ENCODE assay signal across 8 cellular contexts in the genomic region with DNA sequence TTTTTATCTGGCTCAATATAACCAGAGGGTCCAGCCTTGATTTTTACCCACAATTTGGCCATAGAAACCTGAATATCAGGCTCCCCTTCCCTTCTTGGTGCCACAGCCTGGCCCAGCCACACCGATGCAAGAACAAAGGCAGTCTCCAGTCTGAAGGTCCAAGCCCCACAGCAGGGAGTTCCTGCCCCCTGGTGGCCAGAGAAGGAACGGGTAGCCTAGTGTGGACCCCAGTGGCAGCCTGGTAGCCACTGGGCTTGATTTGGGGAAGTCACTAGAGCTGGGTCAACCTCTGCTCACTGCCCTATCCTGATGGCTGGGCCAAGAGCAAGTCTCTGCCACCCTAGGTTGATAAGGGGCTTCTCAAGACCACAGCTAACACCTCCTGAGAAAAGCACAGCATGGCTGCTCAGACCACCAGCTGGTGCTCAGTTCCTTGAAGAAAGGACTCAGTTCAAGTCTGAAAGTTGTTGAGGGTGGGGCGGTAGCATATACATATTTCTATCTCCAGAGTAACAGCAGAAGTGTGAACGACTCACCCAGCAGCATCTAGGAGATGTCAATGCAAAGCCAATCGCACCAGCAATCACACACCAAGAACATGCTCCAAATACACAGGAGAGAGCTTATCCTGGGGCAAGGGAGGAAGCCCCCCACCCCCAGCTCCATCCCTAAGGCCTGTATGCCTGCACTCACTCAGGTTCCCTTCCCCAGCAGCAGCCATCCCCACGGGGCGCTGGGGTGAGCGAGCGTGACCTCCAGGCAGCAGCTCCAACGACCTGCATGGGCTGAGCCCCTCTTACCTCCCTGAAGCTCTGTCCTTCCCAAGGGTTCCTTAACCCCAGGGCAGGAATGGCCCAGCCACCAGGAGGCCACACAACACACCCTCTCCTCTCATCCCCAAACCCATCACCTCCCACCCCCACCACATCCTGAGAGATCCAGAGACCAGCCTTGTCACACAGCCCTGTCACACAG. TPM values are rescaled to one million over a fixed set of nuclear protein-coding genes. Genes with fewer than 3 reads are reported as not detected.
DNase-seq lines count a peak whose midpoint lies in the region; ATAC-seq, FAIRE-seq and TF ChIP-seq lines count a peak whose summit lies in the region.

No MANE protein-coding gene starts in this region.

- FAIRE-seq in K562 (lab: Jason Lieb, UNC) (peak; percentile 73), small intestine (lab: Jason Lieb, UNC) (no peak)

- H3K9me3 ChIP-seq in BLaER1 (no peaks in the 10 kb centered on the region), K562 (replicated peaks; ENCODE audit: control insufficient read depth, insufficient read depth, low read depth, low read length) (no peaks in the 10 kb centered on the region), small intestine (ENCODE audit: control insufficient read depth, low read depth) (no peaks in the 10 kb centered on the region)

- H3K9me1 ChIP-seq in K562 (ENCODE audit: control insufficient read depth, insufficient read depth, low read length): peaks cover 9% of the 10 kb centered on the region

- intact Hi-C loops in K562 (cut with micrococcal nuclease): loop anchor here (2.0 kb wide), 1 partner anchor 42 kb away; no protein-coding TSS in a partner anchor

- H4K20me1 ChIP-seq in BLaER1: peaks cover 30% of the 10 kb centered on the region; the same call in 1 of the 2 replicates
- H4K20me1 ChIP-seq in K562 (replicated peaks; ENCODE audit: control insufficient read depth, insufficient read depth, low read length): peaks cover 1% of the 10 kb centered on the region; the same call in 1 of the 2 replicates

- POLR2A ChIA-PET in K562 (lab: Yijun Ruan, JAX): interaction anchor here (0.6 to 1.8 kb wide), 9 partner anchors 9 to 354 kb away, joined by 3 to 6 read pairs (median 3); a partner anchor contains a TSS

- TF ChIP-seq EP300 in K562 (IDR thresholded peaks at IDR 0.05; ENCODE audit: low read length): no peak

- 66% methylated on average over 9 of the region's 10 CpGs for WGBS in K562 (ENCODE audit: insufficient coverage, low coverage, missing lambda C conversion rate)
- WGBS in small intestine, 3 donors: 58 to 65% (median 60%) methylated on average over 7 to 10 of the region's 10 CpGs

- in situ Hi-C loops in K562 (cut with MboI): no loop called here

- H3K27me3 ChIP-seq in BLaER1 (no peaks in the 10 kb centered on the region), K562 (ENCODE audit: control insufficient read depth in 2 of 2, insufficient read depth in 2 of 2, low read length in 2 of 2) (no peaks in the 10 kb centered on the region), small intestine (ENCODE audit: control insufficient read depth in 2 of 2, insufficient read depth in 2 of 2, low read length in 2 of 2) (no peaks in the 10 kb centered on the region)

- BruUV-seq in K562 (replicated peaks; lab: Mats Ljungman, UMichigan): no TSS peak

- peak overlapping the region; percentile 56 for H3K9ac ChIP-seq in BLaER1
- H3K9ac ChIP-seq in K562 (ENCODE audit: insufficient read depth in 1 of 2, low read depth in 2 of 2, low read length in 2 of 2): no peak overlapping the region; a peak in 1 of 4 replicates

- no peak overlapping the region for H2AFZ ChIP-seq in K562 (ENCODE audit: low read depth, low read length)

- H3K79me2 ChIP-seq in K562 (ENCODE audit: control insufficient read depth, insufficient read depth, low read length): peaks cover 27% of the 10 kb centered on the region

- H3K27ac ChIP-seq in BLaER1: peak overlapping the region; percentile 78
- no peak overlapping the region for H3K27ac ChIP-seq in K562 (ENCODE audit: extremely low read depth, low read depth, low read length)
- no peak overlapping the region for H3K27ac ChIP-seq in small intestine (ENCODE audit: low read depth in 1 of 2, low read length in 1 of 2)

- no peak for TF ChIP-seq POLR2A in K562 (conservative IDR thresholded peaks at IDR 0.05)

- TF ChIP-seq RAD21 in K562 (CRISPR knock-in tag; conservative IDR thresholded peaks at IDR 0.05 in 1 of 2, IDR thresholded peaks at IDR 0.05 in 1 of 2): peak; percentile 60 to 82

- ATAC-seq in K562: peak; percentile 99
- ATAC-seq in HG02623 (IDR thresholded peaks at IDR 0.05; ENCODE audit: unreplicated experiment): no peak

- H3K4me1 ChIP-seq in BLaER1: peaks cover 100% of the 10 kb centered on the region
- H3K4me1 ChIP-seq in K562 (replicated peaks in 1 of 2; ENCODE audit: control insufficient read depth in 2 of 2, insufficient read depth in 2 of 2, low read length in 2 of 2): peaks cover 7 to 11% of the 10 kb centered on the region in 2 experiments; a peak in 4 of 5 replicates
- peaks cover 0 to 2% of the 10 kb centered on the region in 2 donors for H3K4me1 ChIP-seq in small intestine (ENCODE audit: control insufficient read depth in 2 of 2, insufficient read depth in 1 of 2, low read depth in 1 of 2, low read length in 1 of 2)

- H3K4me2 ChIP-seq in BLaER1: peak overlapping the region; percentile 98
- no peak overlapping the region for H3K4me2 ChIP-seq in K562 (ENCODE audit: insufficient read depth, low read length)

- DNase-seq in GM20000 (ENCODE audit: low spot score) (peak; percentile 72), NCI-H1105 (lab: John Stamatoyannopoulos, UW) (peak; percentile 39), UCSD-AML1 (lab: John Stamatoyannopoulos, UW; ENCODE audit: unreplicated experiment) (peak; percentile 86), K562 (ENCODE audit: extremely low read depth in 1 of 4, low spot score in 3 of 4) (peak; percentile 54 to 79 (median 63)), iPS DF 19.7 (ENCODE audit: low read depth, low spot score) (peak; percentile 42), small intestine (peak; percentile 79)

- CTCF ChIA-PET in K562 (lab: Yijun Ruan, JAX; ENCODE audit: low intra/inter-chr PET ratio): interaction anchor here (1.3 to 1.4 kb wide), 2 partner anchors 83 to 148 kb away, joined by 3 to 4 read pairs; a partner anchor contains a TSS

- H3K36me3 ChIP-seq in BLaER1 (peaks cover 77% of the 10 kb centered on the region), K562 (ENCODE audit: control insufficient read depth, insufficient read depth, low read length) (peaks cover 68% of the 10 kb centered on the region; the same call in 2 of the 3 replicates), small intestine (ENCODE audit: control insufficient read depth in 2 of 2, insufficient read depth in 2 of 2, low read length in 2 of 2) (peaks cover 0 to 6% of the 10 kb centered on the region in 2 donors)

- no peak overlapping the region for H3K4me3 ChIP-seq in BLaER1
- H3K4me3 ChIP-seq in K562: no peak overlapping the region
- no peak overlapping the region for H3K4me3 ChIP-seq in small intestine (ENCODE audit: low read depth in 1 of 2, low read length in 2 of 2)

- TF ChIP-seq CTCF in GM20000 (IDR thresholded peaks at IDR 0.05; ENCODE audit: extremely low read depth, missing control alignments): peak; percentile 87
- TF ChIP-seq CTCF in K562 (IDR thresholded peaks at IDR 0.05 in 2 of 3, conservative IDR thresholded peaks at IDR 0.05 in 1 of 3; ENCODE audit: insufficient read depth in 2 of 3, low read depth in 1 of 3, low read length in 3 of 3): peak; percentile 80 to 89 (median 86)

RNA-seq across cellular contexts. Expression of a gene that starts 7.6 kb away (rescaled TPM):
- total RNA-seq in K562 (2011; cell fraction: chromatin; rRNA removed; ENCODE audit: low replicate concordance): 136 and 240 TPM in 2 replicates
- total RNA-seq in K562 (2011; cell fraction: nucleolus; rRNA removed): 112 TPM in 2 replicates
- total RNA-seq in K562 (2011; cell fraction: nucleoplasm; rRNA removed): 150 and 164 TPM in 2 replicates
- total RNA-seq in K562 (2014; rRNA removed): 15.3 and 16.6 TPM in 2 replicates
- total RNA-seq in K562 (2014; rRNA removed; fragmentation: Illumina TruSeq; extraction: Trizol): 9.6 and 11.3 TPM in 2 replicates
- total RNA-seq in K562 (2015; rRNA removed; fragmentation: Illumina TruSeq; extraction: Trizol): 12.9 and 14.7 TPM in 2 replicates
- 13.5 and 15.8 TPM in 2 replicates for total RNA-seq in K562 (2021)
- 56.3 and 71.4 TPM in 2 replicates for polyA plus RNA-seq in K562 (2011; rRNA removed)
- 69.3 and 79.6 TPM in 2 replicates for polyA plus RNA-seq in K562 (2011; cell fraction: cytosol; rRNA removed)
- 150 and 157 TPM in 2 replicates for polyA plus RNA-seq in K562 (2011; cell fraction: nucleus; rRNA removed)
- 12.3 and 18.7 TPM in 2 replicates for polyA plus RNA-seq in K562 (2012)
- polyA plus RNA-seq in K562 (2014; fragmentation: Illumina TruSeq; extraction: Trizol): 13.8 and 14.5 TPM in 2 replicates
- polyA plus RNA-seq in K562 (2014; fragmentation: Nextera tagmentation; extraction: Ambion mirVana): 1 to 10 TPM in 1 of 2 experiments, under 1 TPM in 1; 0.92 to 1.6 TPM
- polyA plus RNA-seq in K562 (2014; rRNA removed): 13.2 and 14.0 TPM in 2 replicates
- polyA minus RNA-seq in K562 (2011; rRNA and poly(A)+ RNA removed): 54.0 and 55.4 TPM in 2 replicates
- polyA minus RNA-seq in K562 (2011; cell fraction: cytosol; rRNA and poly(A)+ RNA removed): 29.7 and 40.0 TPM in 2 replicates
- polyA minus RNA-seq in K562 (2011; cell fraction: nucleus; rRNA and poly(A)+ RNA removed): 42.4 and 62.3 TPM in 2 replicates
- polyA plus RNA-seq in small intestine: 10 to 100 TPM; 11.3 to 44.5 (median 17.0) TPM

RNA-seq across cellular contexts. Expression of a gene that starts 14.6 kb away (rescaled TPM):
- total RNA-seq in K562 (2011; cell fraction: chromatin; rRNA removed; ENCODE audit: low replicate concordance): 0.65 TPM in 1 of 2 replicates, not detected in the other
- total RNA-seq in K562 (2011; cell fraction: nucleolus; rRNA removed): 0.33 TPM in 1 of 2 replicates, not detected in the other
- 0.29 and 0.38 TPM in 2 replicates for total RNA-seq in K562 (2011; cell fraction: nucleoplasm; rRNA removed)
- total RNA-seq in K562 (2014; rRNA removed) (not detected in 2 replicates), K562 (2014; rRNA removed; fragmentation: Illumina TruSeq; extraction: Trizol) (not detected in 2 replicates), K562 (2015; rRNA removed; fragmentation: Illumina TruSeq; extraction: Trizol) (not detected in 2 replicates), K562 (2021) (0.11 TPM in 1 of 2 replicates, not detected in the other)
- polyA plus RNA-seq in K562 (2011; rRNA removed) (0.05 and 0.08 TPM in 2 replicates), K562 (2014; fragmentation: Illumina TruSeq; extraction: Trizol) (not detected in 2 replicates), K562 (2014; fragmentation: Nextera tagmentation; extraction: Ambion mirVana) (not detected), K562 (2014; rRNA removed) (not detected in 2 replicates), small intestine (under 1 TPM in 1 of 3 donors, not detected in 2; 0.13 TPM)
- 0.04 and 0.09 TPM in 2 replicates for polyA plus RNA-seq in K562 (2011; cell fraction: cytosol; rRNA removed)
- 0.13 and 0.44 TPM in 2 replicates for polyA plus RNA-seq in K562 (2011; cell fraction: nucleus; rRNA removed)
- 0.16 TPM in 1 of 2 replicates, not detected in the other for polyA plus RNA-seq in K562 (2012)
- not detected in 2 replicates for polyA minus RNA-seq in K562 (2011; rRNA and poly(A)+ RNA removed)
- polyA minus RNA-seq in K562 (2011; cell fraction: cytosol; rRNA and poly(A)+ RNA removed): not detected in 2 replicates
- not detected in 2 replicates for polyA minus RNA-seq in K562 (2011; cell fraction: nucleus; rRNA and poly(A)+ RNA removed)

RNA-seq across cellular contexts. Expression of a gene that starts 45.0 kb away (rescaled TPM):
- total RNA-seq in K562 (2011; cell fraction: chromatin; rRNA removed; ENCODE audit: low replicate concordance): 19.3 and 51.6 TPM in 2 replicates
- total RNA-seq in K562 (2011; cell fraction: nucleolus; rRNA removed): 59.0 and 75.2 TPM in 2 replicates
- 67.4 and 91.0 TPM in 2 replicates for total RNA-seq in K562 (2011; cell fraction: nucleoplasm; rRNA removed)
- total RNA-seq in K562 (2014; rRNA removed) (58.8 and 85.0 TPM in 2 replicates), K562 (2014; rRNA removed; fragmentation: Illumina TruSeq; extraction: Trizol) (29.4 and 33.9 TPM in 2 replicates), K562 (2015; rRNA removed; fragmentation: Illumina TruSeq; extraction: Trizol) (49.8 and 50.3 TPM in 2 replicates), K562 (2021) (85.8 and 88.2 TPM in 2 replicates)
- polyA plus RNA-seq in K562 (2011; rRNA removed) (56.1 and 69.6 TPM in 2 replicates), K562 (2014; fragmentation: Illumina TruSeq; extraction: Trizol) (62.2 and 92.3 TPM in 2 replicates), K562 (2014; fragmentation: Nextera tagmentation; extraction: Ambion mirVana) (10 to 100 TPM in 1 of 2 experiments, 1 to 10 TPM in 1; 8.4 to 11.4 TPM), K562 (2014; rRNA removed) (56.5 and 68.2 TPM in 2 replicates), small intestine (100 to 1,000 TPM in 1 of 3 donors, 10 to 100 TPM in 2; 68.2 to 135 (median 77.8) TPM)
- polyA plus RNA-seq in K562 (2011; cell fraction: cytosol; rRNA removed): 99.2 and 188 TPM in 2 replicates
- polyA plus RNA-seq in K562 (2011; cell fraction: nucleus; rRNA removed): 42.4 and 47.4 TPM in 2 replicates
- polyA plus RNA-seq in K562 (2012): 75.9 and 100 TPM in 2 replicates
- 24.3 and 33.3 TPM in 2 replicates for polyA minus RNA-seq in K562 (2011; rRNA and poly(A)+ RNA removed)
- 50.5 and 53.7 TPM in 2 replicates for polyA minus RNA-seq in K562 (2011; cell fraction: cytosol; rRNA and poly(A)+ RNA removed)
- polyA minus RNA-seq in K562 (2011; cell fraction: nucleus; rRNA and poly(A)+ RNA removed): 9.3 and 10.4 TPM in 2 replicates

RNA-seq across cellular contexts. Expression of a gene that starts 46.1 kb away (rescaled TPM):
- total RNA-seq in K562 (2011; cell fraction: chromatin; rRNA removed; ENCODE audit: low replicate concordance): 1.7 and 5.0 TPM in 2 replicates
- 2.9 and 4.5 TPM in 2 replicates for total RNA-seq in K562 (2011; cell fraction: nucleolus; rRNA removed)
- total RNA-seq in K562 (2011; cell fraction: nucleoplasm; rRNA removed): 1.5 and 2.3 TPM in 2 replicates
- total RNA-seq in K562 (2014; rRNA removed): 0.09 and 0.61 TPM in 2 replicates
- total RNA-seq in K562 (2014; rRNA removed; fragmentation: Illumina TruSeq; extraction: Trizol): 0.03 TPM in 1 of 2 replicates, not detected in the other
- total RNA-seq in K562 (2015; rRNA removed; fragmentation: Illumina TruSeq; extraction: Trizol): 0.14 and 0.38 TPM in 2 replicates
- total RNA-seq in K562 (2021): 0.31 and 0.49 TPM in 2 replicates
- 0.39 and 0.83 TPM in 2 replicates for polyA plus RNA-seq in K562 (2011; rRNA removed)
- 0.22 TPM in 2 replicates for polyA plus RNA-seq in K562 (2011; cell fraction: cytosol; rRNA removed)
- polyA plus RNA-seq in K562 (2011; cell fraction: nucleus; rRNA removed): 8.7 and 11.5 TPM in 2 replicates
- 0.87 and 4.2 TPM in 2 replicates for polyA plus RNA-seq in K562 (2012)
- polyA plus RNA-seq in K562 (2014; fragmentation: Illumina TruSeq; extraction: Trizol): 0.17 and 0.43 TPM in 2 replicates
- not detected for polyA plus RNA-seq in K562 (2014; fragmentation: Nextera tagmentation; extraction: Ambion mirVana)
- polyA plus RNA-seq in K562 (2014; rRNA removed): 0.28 and 0.66 TPM in 2 replicates
- 0.07 TPM in 1 of 2 replicates, not detected in the other for polyA minus RNA-seq in K562 (2011; rRNA and poly(A)+ RNA removed)
- polyA minus RNA-seq in K562 (2011; cell fraction: cytosol; rRNA and poly(A)+ RNA removed): 0.29 and 2.9 TPM in 2 replicates
- 1.1 and 1.6 TPM in 2 replicates for polyA minus RNA-seq in K562 (2011; cell fraction: nucleus; rRNA and poly(A)+ RNA removed)
- polyA plus RNA-seq in small intestine: 10 to 100 TPM in 2 of 3 donors, 1 to 10 TPM in 1; 8.0 to 26.7 (median 11.9) TPM
